ENCODE assay signal across 8 cellular contexts in the genomic region with DNA sequence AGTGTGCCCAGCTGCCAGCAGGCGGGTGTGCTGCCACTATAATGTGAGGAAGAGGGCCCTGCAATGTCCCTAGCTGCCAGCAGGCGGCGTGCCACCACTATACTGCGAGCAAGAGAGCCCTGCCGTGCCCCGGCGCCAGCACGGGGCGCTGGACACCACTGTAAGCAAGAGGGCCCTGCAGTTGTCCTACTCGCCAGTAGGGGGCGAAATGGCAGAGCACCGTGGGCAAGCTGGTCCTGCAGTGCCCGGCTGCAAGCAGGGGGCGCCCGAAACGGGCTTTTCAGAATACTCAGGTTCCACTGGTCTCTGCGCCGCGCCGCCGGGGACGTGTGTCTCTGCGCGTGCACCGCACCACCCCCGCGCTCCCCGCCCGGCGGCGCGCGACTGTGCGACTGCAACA. TPM values are rescaled to one million over a fixed set of nuclear protein-coding genes. Genes with fewer than 3 reads are reported as not detected.
DNase-seq lines count a peak whose midpoint lies in the region; TF ChIP-seq lines count a peak whose summit lies in the region.
"Not testable (repeated sequence)": the region's sequence is repeated elsewhere in the genome, so short reads cannot be mapped to it uniquely, and the experiment has no call there.

No MANE protein-coding gene starts in this region.

- TF ChIP-seq CTCF in AG09319 (IDR thresholded peaks at IDR 0.05; ENCODE audit: low read depth, low read length) (peak; percentile 29), GM12865 (IDR thresholded peaks at IDR 0.05; ENCODE audit: insufficient read depth, low read depth, low read length, missing control alignments) (peak; percentile 36), endothelial cell (IDR thresholded peaks at IDR 0.05; ENCODE audit: unreplicated experiment) (peak; percentile 58), kidney epithelial cell (IDR thresholded peaks at IDR 0.05; ENCODE audit: insufficient read depth, low read length, poor library complexity, severe bottlenecking) (peak; percentile 46)

- H3K27ac Mint-ChIP-seq in activated naive CD4-positive, alpha-beta T cell treated with anti-CD3 and anti-CD28 coated beads for 36 hours; endothelial cell (ENCODE audit: unreplicated experiment): not testable (repeated sequence)

- CTCF ChIA-PET in activated naive CD4-positive, alpha-beta T cell treated with anti-CD3 and anti-CD28 coated beads for 36 hours (lab: Charles Lee), result interaction anchor here (1.4 kb wide), 1 partner anchor 12 kb away, joined by 7 read pairs; no protein-coding TSS in a partner anchor

- H3K4me3 Mint-ChIP-seq in activated naive CD4-positive, alpha-beta T cell treated with anti-CD3 and anti-CD28 coated beads for 36 hours; endothelial cell (ENCODE audit: unreplicated experiment): not testable (repeated sequence)

- not testable (repeated sequence) for H3K36me3 Mint-ChIP-seq in activated naive CD4-positive, alpha-beta T cell treated with anti-CD3 and anti-CD28 coated beads for 36 hours (ENCODE audit: low read depth); endothelial cell (ENCODE audit: low read depth, unreplicated experiment)

- not testable (repeated sequence) for DNase-seq in AG09319 (ENCODE audit: extremely low read depth, low read depth); endothelial cell (ENCODE audit: low spot score); kidney epithelial cell (ENCODE audit: low read depth)
- DNase-seq in GM12865 (ENCODE audit: low read depth) (peak; percentile 41), NAMALWA (ENCODE audit: low spot score) (peak; percentile 70), SK-MEL-5 (ENCODE audit: low read depth, low spot score) (peak; percentile 40)
- peak; percentile 49 for DNase-seq in activated naive CD4-positive, alpha-beta T cell treated with anti-CD3 and anti-CD28 coated beads for 36 hours
- DNase-seq in stimulated activated CD4-positive, alpha-beta T cell treated with anti-CD3 and anti-CD28 coated beads, Interleukin-1b, Interleukin-23, amount 100 ng/mL, for 48 hours, result peak; percentile 55

- H3K4me3 ChIP-seq in GM12865 (ENCODE audit: low read depth, low read length); kidney epithelial cell (ENCODE audit: low read depth, low read length): not testable (repeated sequence)

- H3K36me3 ChIP-seq in kidney epithelial cell (ENCODE audit: control insufficient read depth, insufficient read depth, low read length), result not testable (repeated sequence)

- not testable (repeated sequence) for H3K27me3 ChIP-seq in kidney epithelial cell (ENCODE audit: control insufficient read depth, insufficient read depth, low read length)

- in situ Hi-C loops in SK-MEL-5 (cut with HindIII; ENCODE audit: low pct_unique_long_range_greater_than_20kb, low sequenced_read_pairs), result not testable (repeated sequence)

- peaks cover 24% of the 10 kb centered on the region for H3K27me3 Mint-ChIP-seq in activated naive CD4-positive, alpha-beta T cell treated with anti-CD3 and anti-CD28 coated beads for 36 hours (ENCODE audit: low read depth)
- not testable (repeated sequence) for H3K27me3 Mint-ChIP-seq in endothelial cell (ENCODE audit: unreplicated experiment)

- H3K4me1 Mint-ChIP-seq in activated naive CD4-positive, alpha-beta T cell treated with anti-CD3 and anti-CD28 coated beads for 36 hours (ENCODE audit: low read depth); endothelial cell (ENCODE audit: unreplicated experiment): not testable (repeated sequence)

- H3K9me3 Mint-ChIP-seq in activated naive CD4-positive, alpha-beta T cell treated with anti-CD3 and anti-CD28 coated beads for 36 hours; endothelial cell (ENCODE audit: unreplicated experiment): not testable (repeated sequence)

- intact Hi-C loops in activated naive CD4-positive, alpha-beta T cell treated with anti-CD3 and anti-CD28 coated beads for 36 hours (cut with micrococcal nuclease), result not testable (repeated sequence)

RNA-seq across cellular contexts. Expression of gene CHAMP1, which starts 38.5 kb away (rescaled TPM):
- total RNA-seq in SK-MEL-5 (2014; rRNA removed; shearing (Covaris generic)), result 20.4 and 21.7 TPM in 2 replicates
- 106 and 141 TPM in 2 replicates for polyA plus RNA-seq in SK-MEL-5 (2015; cell fraction: cytosol; rRNA removed)
- 51.4 and 70.9 TPM in 2 replicates for polyA plus RNA-seq in SK-MEL-5 (2015; cell fraction: nucleus; rRNA removed)
- total RNA-seq in activated naive CD4-positive, alpha-beta T cell treated with anti-CD3 and anti-CD28 coated beads for 36 hours, result 10 to 100 TPM; 50.6 to 52.6 TPM
- total RNA-seq in endothelial cell (ENCODE audit: unreplicated experiment) (21.6 TPM), kidney epithelial cell (24.0 and 35.7 TPM in 2 replicates)
